ENCODE assay signal across 1 cellular context in the genomic region with DNA sequence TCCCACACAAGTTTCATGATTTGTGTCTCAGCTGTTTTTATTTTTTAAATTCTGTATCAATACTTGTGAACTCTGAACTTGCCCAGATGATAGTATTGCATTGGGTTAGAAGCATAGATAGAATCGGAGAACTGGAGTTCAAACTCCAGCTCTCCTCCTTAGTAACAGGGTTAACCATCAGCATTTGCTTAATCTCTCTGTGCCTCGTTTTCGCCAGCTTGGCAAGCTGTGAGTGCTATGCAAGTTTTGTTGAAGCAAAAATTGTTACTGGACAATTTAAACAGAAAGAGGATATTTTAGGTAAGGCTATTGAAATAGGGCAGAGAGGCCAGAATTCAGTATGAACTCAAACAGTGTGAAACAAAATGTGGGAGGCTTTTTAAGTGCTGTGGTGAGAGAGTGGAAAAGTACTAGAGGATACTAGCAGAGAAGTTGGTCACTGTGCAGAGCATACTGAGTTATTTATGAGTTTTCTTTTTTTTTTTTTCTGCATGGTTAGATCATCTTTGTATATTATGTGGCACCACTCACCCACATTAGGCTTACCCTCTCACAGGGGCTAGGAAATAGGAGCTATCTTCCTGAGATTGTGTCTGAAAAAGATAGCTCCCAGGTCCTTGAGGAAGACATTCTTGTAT.
TF ChIP-seq lines count a peak whose summit lies in the region.

No MANE protein-coding gene starts in this region.

TF ChIP-seq in HEK293T, 16 proteins besides CTCF, POLR2A, EP300 and RAD21 (continued from another document):
- TF ChIP-seq HDGF (IDR thresholded peaks at IDR 0.05; ENCODE audit: borderline replicate concordance) = no peak
- TF ChIP-seq, protein P1, sequence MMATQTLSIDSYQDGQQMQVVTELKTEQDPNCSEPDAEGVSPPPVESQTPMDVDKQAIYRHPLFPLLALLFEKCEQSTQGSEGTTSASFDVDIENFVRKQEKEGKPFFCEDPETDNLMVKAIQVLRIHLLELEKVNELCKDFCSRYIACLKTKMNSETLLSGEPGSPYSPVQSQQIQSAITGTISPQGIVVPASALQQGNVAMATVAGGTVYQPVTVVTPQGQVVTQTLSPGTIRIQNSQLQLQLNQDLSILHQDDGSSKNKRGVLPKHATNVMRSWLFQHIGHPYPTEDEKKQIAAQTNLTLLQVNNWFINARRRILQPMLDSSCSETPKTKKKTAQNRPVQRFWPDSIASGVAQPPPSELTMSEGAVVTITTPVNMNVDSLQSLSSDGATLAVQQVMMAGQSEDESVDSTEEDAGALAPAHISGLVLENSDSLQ (IDR thresholded peaks at IDR 0.05) = peak; percentile 52
- TF ChIP-seq FOXK2 (IDR thresholded peaks at IDR 0.05) = no peak
- no peak for TF ChIP-seq L3MBTL2 (conservative IDR thresholded peaks at IDR 0.05)
